ENCODE assay signal across 9 cellular contexts in genomic region chr1:165841582-165842362, GRCh38. TPM values are rescaled to one million over a fixed set of nuclear protein-coding genes. Genes with fewer than 3 reads are reported as not detected.
DNase-seq lines count a peak whose midpoint lies in the region; ATAC-seq and TF ChIP-seq lines count a peak whose summit lies in the region.
"Had no signal": no experiment of that assay in that cellular context is flagged by ENCODE, and none has a peak within 500 bp of the region (broad histone marks: within the 10 kb centered on the region; RNA-seq: fewer than 3 reads in every experiment).

No MANE protein-coding gene starts in this region.

- H3K9me3 Mint-ChIP-seq in HFFc6 (no peaks in the 10 kb centered on the region), memory B cell (no peaks in the 10 kb centered on the region)

- peak; percentile 31 for ATAC-seq in GM18499 (IDR thresholded peaks at IDR 0.05; ENCODE audit: insufficient read depth, unreplicated experiment)
- ATAC-seq in SK-N-SH treated with all-trans-retinoic acid at 6 μM for 48 hours: peak; percentile 9; the same call in 1 of the 3 replicates
- no peak for ATAC-seq in memory B cell (ENCODE audit: low read depth)

- DNase-seq in HFFc6 (peak; percentile 17), memory B cell (ENCODE audit: low spot score in 2 of 2) (no peak), AG08396 (ENCODE audit: low spot score) (no peak), Ammon's horn (ENCODE audit: low spot score) (no peak), NCI-H510A (lab: John Stamatoyannopoulos, UW) (no peak)
- no peak for DNase-seq in effector CD4-positive, alpha-beta T cell
- DNase-seq: activated gamma-delta T cell treated with Interleukin-2 at 50 U/mL for 16 hours had no signal

- H3K27ac Mint-ChIP-seq in HFFc6 (peak overlapping the region; percentile 84), memory B cell (peak overlapping the region; percentile 10)

- H3K4me3 Mint-ChIP-seq in HFFc6: peak overlapping the region; percentile 70
- no peak overlapping the region for H3K4me3 Mint-ChIP-seq in memory B cell

- H3K4me1 Mint-ChIP-seq in HFFc6 (ENCODE audit: low read depth) (peaks cover 56% of the 10 kb centered on the region), memory B cell (peaks cover 27% of the 10 kb centered on the region)

- TF ChIP-seq CTCF in HFFc6 (IDR thresholded peaks at IDR 0.05): no peak

- H3K27me3 Mint-ChIP-seq in HFFc6 (ENCODE audit: insufficient read depth): 0 out of 2 replicates have a peak, but pooled peaks cover 2% of the 10 kb centered on the region
- H3K27me3 Mint-ChIP-seq in memory B cell: no peaks in the 10 kb centered on the region

- H3K36me3 Mint-ChIP-seq in HFFc6 (ENCODE audit: low read depth): peaks cover 10% of the 10 kb centered on the region; the same call in 1 of the 2 replicates
- H3K36me3 Mint-ChIP-seq in memory B cell: peaks cover 3% of the 10 kb centered on the region

TF ChIP-seq in SK-N-SH treated with all-trans-retinoic acid at 6 μM for 48 hours, 23 proteins besides CTCF, POLR2A, EP300 and RAD21:
- TF ChIP-seq GLIS3 (CRISPR knock-in tag; IDR thresholded peaks at IDR 0.05) (no peak), BACH2 (CRISPR knock-in tag; IDR thresholded peaks at IDR 0.05; ENCODE audit: borderline replicate concordance) (no peak), OSR1 (CRISPR knock-in tag; IDR thresholded peaks at IDR 0.05) (no peak), ESRRG (CRISPR knock-in tag; IDR thresholded peaks at IDR 0.05) (no peak), SNAI2 (CRISPR knock-in tag; IDR thresholded peaks at IDR 0.05) (no peak), TOX (CRISPR knock-in tag; IDR thresholded peaks at IDR 0.05; ENCODE audit: borderline replicate concordance) (no peak), ZFP30 (CRISPR knock-in tag; IDR thresholded peaks at IDR 0.05) (no peak), ZC3H10 (CRISPR knock-in tag; IDR thresholded peaks at IDR 0.05) (no peak), POU6F1 (CRISPR knock-in tag; IDR thresholded peaks at IDR 0.05; ENCODE audit: borderline replicate concordance, low read depth) (no peak), ZNF70 (CRISPR knock-in tag; IDR thresholded peaks at IDR 0.05) (no peak)
- TF ChIP-seq, protein P1, sequence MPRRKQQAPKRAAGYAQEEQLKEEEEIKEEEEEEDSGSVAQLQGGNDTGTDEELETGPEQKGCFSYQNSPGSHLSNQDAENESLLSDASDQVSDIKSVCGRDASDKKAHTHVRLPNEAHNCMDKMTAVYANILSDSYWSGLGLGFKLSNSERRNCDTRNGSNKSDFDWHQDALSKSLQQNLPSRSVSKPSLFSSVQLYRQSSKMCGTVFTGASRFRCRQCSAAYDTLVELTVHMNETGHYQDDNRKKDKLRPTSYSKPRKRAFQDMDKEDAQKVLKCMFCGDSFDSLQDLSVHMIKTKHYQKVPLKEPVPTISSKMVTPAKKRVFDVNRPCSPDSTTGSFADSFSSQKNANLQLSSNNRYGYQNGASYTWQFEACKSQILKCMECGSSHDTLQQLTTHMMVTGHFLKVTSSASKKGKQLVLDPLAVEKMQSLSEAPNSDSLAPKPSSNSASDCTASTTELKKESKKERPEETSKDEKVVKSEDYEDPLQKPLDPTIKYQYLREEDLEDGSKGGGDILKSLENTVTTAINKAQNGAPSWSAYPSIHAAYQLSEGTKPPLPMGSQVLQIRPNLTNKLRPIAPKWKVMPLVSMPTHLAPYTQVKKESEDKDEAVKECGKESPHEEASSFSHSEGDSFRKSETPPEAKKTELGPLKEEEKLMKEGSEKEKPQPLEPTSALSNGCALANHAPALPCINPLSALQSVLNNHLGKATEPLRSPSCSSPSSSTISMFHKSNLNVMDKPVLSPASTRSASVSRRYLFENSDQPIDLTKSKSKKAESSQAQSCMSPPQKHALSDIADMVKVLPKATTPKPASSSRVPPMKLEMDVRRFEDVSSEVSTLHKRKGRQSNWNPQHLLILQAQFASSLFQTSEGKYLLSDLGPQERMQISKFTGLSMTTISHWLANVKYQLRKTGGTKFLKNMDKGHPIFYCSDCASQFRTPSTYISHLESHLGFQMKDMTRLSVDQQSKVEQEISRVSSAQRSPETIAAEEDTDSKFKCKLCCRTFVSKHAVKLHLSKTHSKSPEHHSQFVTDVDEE (CRISPR knock-in tag; IDR thresholded peaks at IDR 0.05): no peak
- TF ChIP-seq, protein P2, sequence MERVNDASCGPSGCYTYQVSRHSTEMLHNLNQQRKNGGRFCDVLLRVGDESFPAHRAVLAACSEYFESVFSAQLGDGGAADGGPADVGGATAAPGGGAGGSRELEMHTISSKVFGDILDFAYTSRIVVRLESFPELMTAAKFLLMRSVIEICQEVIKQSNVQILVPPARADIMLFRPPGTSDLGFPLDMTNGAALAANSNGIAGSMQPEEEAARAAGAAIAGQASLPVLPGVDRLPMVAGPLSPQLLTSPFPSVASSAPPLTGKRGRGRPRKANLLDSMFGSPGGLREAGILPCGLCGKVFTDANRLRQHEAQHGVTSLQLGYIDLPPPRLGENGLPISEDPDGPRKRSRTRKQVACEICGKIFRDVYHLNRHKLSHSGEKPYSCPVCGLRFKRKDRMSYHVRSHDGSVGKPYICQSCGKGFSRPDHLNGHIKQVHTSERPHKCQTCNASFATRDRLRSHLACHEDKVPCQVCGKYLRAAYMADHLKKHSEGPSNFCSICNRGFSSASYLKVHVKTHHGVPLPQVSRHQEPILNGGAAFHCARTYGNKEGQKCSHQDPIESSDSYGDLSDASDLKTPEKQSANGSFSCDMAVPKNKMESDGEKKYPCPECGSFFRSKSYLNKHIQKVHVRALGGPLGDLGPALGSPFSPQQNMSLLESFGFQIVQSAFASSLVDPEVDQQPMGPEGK (CRISPR knock-in tag; IDR thresholded peaks at IDR 0.05; ENCODE audit: borderline replicate concordance): no peak
TF ChIP-seq in SK-N-SH treated with all-trans-retinoic acid at 6 μM for 48 hours: peak in this region for 0.

RNA-seq across cellular contexts. Expression of gene UCK2, which starts 14.4 kb away (rescaled TPM):
- 10 to 100 TPM; 42.5 to 60.0 (median 52.1) TPM for total RNA-seq in HFFc6 (2021; fragmentation: NEBNext Ultra II Directional; extraction: Animal tissue kit (Norgen Biotek cat#: 25700))
